Comparison of ENCODE assay signal across 9 cellular contexts in the genomic region with DNA sequence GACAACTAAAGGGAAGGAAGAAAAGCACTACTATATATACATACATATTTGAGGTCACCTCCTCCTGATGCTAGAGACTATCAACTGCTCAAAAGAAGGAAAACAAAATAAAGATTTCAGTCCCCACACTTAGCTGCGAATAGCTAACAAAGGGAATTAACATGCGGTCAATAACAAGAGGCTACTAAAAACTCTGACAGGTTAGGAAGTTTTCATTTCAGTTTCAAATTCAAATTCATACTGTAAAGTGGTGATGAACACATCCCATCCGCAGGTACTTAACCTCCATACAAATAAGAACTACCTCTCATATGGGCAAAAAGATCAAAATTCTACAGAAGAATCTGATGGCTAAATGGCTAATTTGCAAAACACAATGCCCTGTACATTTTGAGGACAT. TPM values are rescaled to one million over a fixed set of nuclear protein-coding genes. Genes with fewer than 3 reads are reported as not detected.
DNase-seq lines count a peak whose midpoint lies in the region; ATAC-seq and TF ChIP-seq lines count a peak whose summit lies in the region.
"Had no signal": no experiment of that assay in that cellular context is flagged by ENCODE, and none has a peak within 500 bp of the region (broad histone marks: within the 10 kb centered on the region; RNA-seq: fewer than 3 reads in every experiment).

No MANE protein-coding gene starts in this region.

- no peaks in the 10 kb centered on the region for H3K9me3 Mint-ChIP-seq in activated naive CD8-positive, alpha-beta T cell treated with anti-CD3 and anti-CD28 coated beads, Interleukin-2, amount 50 U/mL, for 24 hours
- H3K9me3 Mint-ChIP-seq in type B pancreatic cell: no peaks in the 10 kb centered on the region

- no peak for ATAC-seq in activated naive CD8-positive, alpha-beta T cell treated with anti-CD3 and anti-CD28 coated beads, Interleukin-2, amount 50 U/mL, for 24 hours
- no peak for ATAC-seq in HG03432 (IDR thresholded peaks at IDR 0.05; ENCODE audit: unreplicated experiment)

- H3K4me1 ChIP-seq in cardiac muscle cell (ENCODE audit: low read depth): peaks cover 22% of the 10 kb centered on the region
- peaks cover 0 to 49% of the 10 kb centered on the region in 2 donors for H3K4me1 ChIP-seq in right atrium auricular region

- peaks cover 59% of the 10 kb centered on the region for H3K4me1 Mint-ChIP-seq in activated naive CD8-positive, alpha-beta T cell treated with anti-CD3 and anti-CD28 coated beads, Interleukin-2, amount 50 U/mL, for 24 hours
- peaks cover 29% of the 10 kb centered on the region for H3K4me1 Mint-ChIP-seq in type B pancreatic cell (ENCODE audit: unreplicated experiment)

- peak overlapping the region; percentile 93 for H3K27ac ChIP-seq in cardiac muscle cell
- no peak overlapping the region for H3K27ac ChIP-seq in right atrium auricular region
- H3K27ac ChIP-seq: adrenal gland had no signal

- no peaks in the 10 kb centered on the region for H3K9me3 ChIP-seq in cardiac muscle cell (ENCODE audit: low read depth)
- H3K9me3 ChIP-seq in right atrium auricular region: no peaks in the 10 kb centered on the region
- H3K9me3 ChIP-seq: adrenal gland had no signal

- H3K4me3 Mint-ChIP-seq in activated naive CD8-positive, alpha-beta T cell treated with anti-CD3 and anti-CD28 coated beads, Interleukin-2, amount 50 U/mL, for 24 hours: peak overlapping the region; percentile 100
- H3K4me3 Mint-ChIP-seq in type B pancreatic cell: peak overlapping the region; percentile 96

- peak overlapping the region; percentile 99 for H3K27ac Mint-ChIP-seq in activated naive CD8-positive, alpha-beta T cell treated with anti-CD3 and anti-CD28 coated beads, Interleukin-2, amount 50 U/mL, for 24 hours
- H3K27ac Mint-ChIP-seq in type B pancreatic cell: peak overlapping the region; percentile 84

- TF ChIP-seq CTCF in cardiac muscle cell (IDR thresholded peaks at IDR 0.05; ENCODE audit: low read depth, low read length) (no peak), right atrium auricular region (IDR thresholded peaks at IDR 0.05) (no peak), kidney epithelial cell (IDR thresholded peaks at IDR 0.05; ENCODE audit: insufficient read depth, low read length, poor library complexity, severe bottlenecking) (no peak), type B pancreatic cell (conservative IDR thresholded peaks at IDR 0.05) (no peak)

- DNase-seq in cardiac muscle cell (ENCODE audit: low read depth in 1 of 2, low spot score in 1 of 2): no peak
- DNase-seq in right atrium auricular region (ENCODE audit: low spot score): no peak
- no peak for DNase-seq in activated naive CD8-positive, alpha-beta T cell treated with anti-CD3 and anti-CD28 coated beads, Interleukin-2, amount 50 U/mL, for 24 hours
- DNase-seq in kidney epithelial cell (ENCODE audit: low read depth): no peak
- DNase-seq in type B pancreatic cell (ENCODE audit: extremely low spot score, unreplicated experiment): no peak
- no peak for DNase-seq in kidney tubule cell (ENCODE audit: low spot score)
- DNase-seq in activated CD4-positive, CD25-positive, alpha-beta regulatory T cell (lab: John Stamatoyannopoulos, UW): no peak
- DNase-seq: adrenal gland had no signal

- H3K4me3 ChIP-seq in cardiac muscle cell (peak overlapping the region; percentile 87), right atrium auricular region (peak overlapping the region in 1 of 2 donors; percentile 4), kidney epithelial cell (ENCODE audit: low read depth, low read length) (peak overlapping the region; percentile 76)

- peaks cover 43% of the 10 kb centered on the region for H3K36me3 Mint-ChIP-seq in activated naive CD8-positive, alpha-beta T cell treated with anti-CD3 and anti-CD28 coated beads, Interleukin-2, amount 50 U/mL, for 24 hours (ENCODE audit: low read depth)
- H3K36me3 Mint-ChIP-seq in type B pancreatic cell: peaks cover 12% of the 10 kb centered on the region

- H3K27me3 ChIP-seq in cardiac muscle cell (no peaks in the 10 kb centered on the region), right atrium auricular region (no peaks in the 10 kb centered on the region), kidney epithelial cell (ENCODE audit: control insufficient read depth, insufficient read depth, low read length) (no peaks in the 10 kb centered on the region)
- H3K27me3 ChIP-seq: adrenal gland had no signal

- H3K36me3 ChIP-seq in cardiac muscle cell (no peaks in the 10 kb centered on the region), right atrium auricular region (no peaks in the 10 kb centered on the region), kidney epithelial cell (ENCODE audit: control insufficient read depth, insufficient read depth, low read length) (no peaks in the 10 kb centered on the region)
- H3K36me3 ChIP-seq: adrenal gland had no signal

- no peaks in the 10 kb centered on the region for H3K27me3 Mint-ChIP-seq in activated naive CD8-positive, alpha-beta T cell treated with anti-CD3 and anti-CD28 coated beads, Interleukin-2, amount 50 U/mL, for 24 hours
- H3K27me3 Mint-ChIP-seq in type B pancreatic cell: no peaks in the 10 kb centered on the region

RNA-seq across cellular contexts. Expression of gene NAP1L4, which starts 2.6 kb away (rescaled TPM):
- total RNA-seq in cardiac muscle cell (132 and 150 TPM in 2 replicates), right atrium auricular region (100 to 1,000 TPM in 1 of 2 donors, 10 to 100 TPM in 1; 79.2 to 128 TPM), kidney epithelial cell (109 and 121 TPM in 2 replicates), type B pancreatic cell (ENCODE audit: low replicate concordance) (137 and 172 TPM in 2 replicates)
- polyA plus RNA-seq in cardiac muscle cell: 250 and 254 TPM in 2 replicates
